1 cellular context compared by ENCODE assay signal in the genomic region with DNA sequence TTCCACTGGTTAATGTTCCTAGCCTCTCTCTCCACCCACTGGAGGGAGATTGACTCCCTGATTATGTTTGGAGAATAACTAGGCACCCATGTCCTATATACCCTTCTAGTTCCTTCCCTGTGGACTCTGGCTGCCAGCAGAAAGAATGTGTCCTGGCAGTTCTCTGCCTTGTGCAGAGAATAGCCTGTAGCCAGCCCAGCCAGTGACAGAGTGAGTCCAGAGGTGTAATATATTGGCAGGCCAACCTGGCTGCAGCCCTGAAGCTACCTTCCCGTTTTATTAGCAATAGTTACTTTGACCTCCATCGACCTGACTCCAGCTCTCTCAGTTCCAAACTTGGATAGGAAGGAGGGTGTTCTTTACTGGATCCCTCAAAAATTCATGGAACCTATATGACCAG.
TF ChIP-seq lines count a peak whose summit lies in the region.

No MANE protein-coding gene starts in this region.

TF ChIP-seq in IMR-90, 13 proteins besides CTCF, POLR2A, EP300 and RAD21:
- TF ChIP-seq FOS (IDR thresholded peaks at IDR 0.05; ENCODE audit: low read depth, low read length) (no peak), SMC3 (IDR thresholded peaks at IDR 0.05; ENCODE audit: low read depth, low read length) (no peak), CEBPB (IDR thresholded peaks at IDR 0.05; ENCODE audit: low read depth, low read length) (no peak), RFX5 (IDR thresholded peaks at IDR 0.05; ENCODE audit: low read depth, low read length) (no peak), BHLHE40 (IDR thresholded peaks at IDR 0.05; ENCODE audit: low read depth, low read length) (no peak), NFE2L2 (IDR thresholded peaks at IDR 0.05; ENCODE audit: low read depth, low read length) (no peak), RCOR1 (IDR thresholded peaks at IDR 0.05; ENCODE audit: insufficient replicate concordance, low read length) (no peak), CHD1 (IDR thresholded peaks at IDR 0.05; ENCODE audit: low read depth, low read length) (no peak), MXI1 (IDR thresholded peaks at IDR 0.05; ENCODE audit: borderline replicate concordance, low read depth, low read length) (no peak), MAFK (IDR thresholded peaks at IDR 0.05; ENCODE audit: low read depth, low read length) (no peak), MAZ (IDR thresholded peaks at IDR 0.05; ENCODE audit: borderline replicate concordance, low read depth, low read length) (no peak)
- TF ChIP-seq, protein P1, sequence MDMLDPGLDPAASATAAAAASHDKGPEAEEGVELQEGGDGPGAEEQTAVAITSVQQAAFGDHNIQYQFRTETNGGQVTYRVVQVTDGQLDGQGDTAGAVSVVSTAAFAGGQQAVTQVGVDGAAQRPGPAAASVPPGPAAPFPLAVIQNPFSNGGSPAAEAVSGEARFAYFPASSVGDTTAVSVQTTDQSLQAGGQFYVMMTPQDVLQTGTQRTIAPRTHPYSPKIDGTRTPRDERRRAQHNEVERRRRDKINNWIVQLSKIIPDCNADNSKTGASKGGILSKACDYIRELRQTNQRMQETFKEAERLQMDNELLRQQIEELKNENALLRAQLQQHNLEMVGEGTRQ (IDR thresholded peaks at IDR 0.05; ENCODE audit: low read depth, low read length), result no peak
- TF ChIP-seq, protein P2, sequence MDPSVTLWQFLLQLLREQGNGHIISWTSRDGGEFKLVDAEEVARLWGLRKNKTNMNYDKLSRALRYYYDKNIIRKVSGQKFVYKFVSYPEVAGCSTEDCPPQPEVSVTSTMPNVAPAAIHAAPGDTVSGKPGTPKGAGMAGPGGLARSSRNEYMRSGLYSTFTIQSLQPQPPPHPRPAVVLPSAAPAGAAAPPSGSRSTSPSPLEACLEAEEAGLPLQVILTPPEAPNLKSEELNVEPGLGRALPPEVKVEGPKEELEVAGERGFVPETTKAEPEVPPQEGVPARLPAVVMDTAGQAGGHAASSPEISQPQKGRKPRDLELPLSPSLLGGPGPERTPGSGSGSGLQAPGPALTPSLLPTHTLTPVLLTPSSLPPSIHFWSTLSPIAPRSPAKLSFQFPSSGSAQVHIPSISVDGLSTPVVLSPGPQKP (IDR thresholded peaks at IDR 0.05; ENCODE audit: borderline replicate concordance, low read depth, low read length), result no peak
